In genomic region chr18:5317186-5317585, GRCh38 we compare ENCODE assay signal across 16 cellular contexts.
DNase-seq lines count a peak whose midpoint lies in the region; ATAC-seq and TF ChIP-seq lines count a peak whose summit lies in the region.
"Had no signal": no experiment of that assay in that cellular context is flagged by ENCODE, and none has a peak within 500 bp of the region (broad histone marks: within the 10 kb centered on the region; RNA-seq: fewer than 3 reads in every experiment).

No MANE protein-coding gene starts in this region.

- no peaks in the 10 kb centered on the region for H3K9me3 ChIP-seq in adipocyte (ENCODE audit: control insufficient read depth, low read length)
- H3K9me3 ChIP-seq: SJSA1 had no signal

- no peak overlapping the region for H3K9ac ChIP-seq in adipocyte (ENCODE audit: low read length)

- H3K36me3 ChIP-seq in adipocyte (ENCODE audit: control insufficient read depth, insufficient read depth, low read length, severe bottlenecking) = no peaks in the 10 kb centered on the region
- H3K36me3 ChIP-seq: SJSA1 had no signal

- peaks cover 10% of the 10 kb centered on the region for H3K27me3 ChIP-seq in adipocyte (replicated peaks; ENCODE audit: control insufficient read depth, insufficient read depth, low read length)
- H3K27me3 ChIP-seq: SJSA1 had no signal

- H3K4me1 ChIP-seq in adipocyte (ENCODE audit: control insufficient read depth, insufficient read depth, low read length) = peaks cover 10% of the 10 kb centered on the region
- H3K4me1 ChIP-seq: SJSA1 had no signal

- no peak for TF ChIP-seq CTCF in fibroblast of pulmonary artery (IDR thresholded peaks at IDR 0.05; ENCODE audit: low read length, missing control alignments)

- H3K4me3 ChIP-seq in adipocyte (ENCODE audit: low read length) (no peak overlapping the region), fibroblast of pulmonary artery (replicated peaks; ENCODE audit: low read depth, low read length) (no peak overlapping the region)
- H3K4me3 ChIP-seq: SJSA1 had no signal

- ATAC-seq in HG03025 (IDR thresholded peaks at IDR 0.05; ENCODE audit: low FRiP score, unreplicated experiment) = no peak

- DNase-seq in AML-193 (lab: John Stamatoyannopoulos, UW) = peak; percentile 83 to 84
- DNase-seq in NOMO-1 (lab: John Stamatoyannopoulos, UW; ENCODE audit: unreplicated experiment in 2 of 2) = peak; percentile 42 to 73
- peak; percentile 50 for DNase-seq in adipocyte (ENCODE audit: low read depth)
- DNase-seq in fibroblast of pulmonary artery (ENCODE audit: low read depth) = peak; percentile 36
- no peak for DNase-seq in NCI-H2029 (lab: John Stamatoyannopoulos, UW)
- DNase-seq in NCI-H510A treated with DMSO at 0.1 percent for 48 hours (lab: John Stamatoyannopoulos, UW) = no peak
- DNase-seq in NCI-H1092 (lab: John Stamatoyannopoulos, UW) = no peak
- DNase-seq: Kasumi-1, NCI-H1092 treated with DMSO at 0.1 percent for 48 hours, NCI-H1694, NCI-H446 treated with DMSO at 0.1 percent for 48 hours, NCI-H82, OCI-M1, RPMI8226 had no signal

Comparison
In these comparisons a context has a peak if more than half of its experiments do, and no peak if none do; other contexts are left out.
1. DNase-seq: peak in AML-193 (2 of 2), NOMO-1 (2 of 2), adipocyte (single experiment) and fibroblast of pulmonary artery (single experiment); none in NCI-H2029 (single experiment), NCI-H510A treated with DMSO at 0.1 percent for 48 hours (single experiment) and NCI-H1092 (single experiment).